ENCODE assay signal across 8 cellular contexts in genomic region chr1:182786223-182787001, GRCh38. TPM values are rescaled to one million over a fixed set of nuclear protein-coding genes. Genes with fewer than 3 reads are reported as not detected.
DNase-seq lines count a peak whose midpoint lies in the region; FAIRE-seq and TF ChIP-seq lines count a peak whose summit lies in the region.

No MANE protein-coding gene starts in this region.

- H2BK120ac ChIP-seq in H1 (replicated peaks; ENCODE audit: low read depth, low read length) = no peak overlapping the region

- DNase-seq in activated CD4-positive, alpha-beta T cell treated with anti-CD3 and anti-CD28 coated beads for 24 hours (ENCODE audit: low read depth in 2 of 2) = peak; percentile 7 to 25
- DNase-seq in activated CD4-positive, alpha-beta T cell treated with anti-CD3 and anti-CD28 coated beads for 1 hour = no peak
- DNase-seq in NCI-H2227 (lab: John Stamatoyannopoulos, UW; ENCODE audit: unreplicated experiment) (peak; percentile 64), H1 (ENCODE audit: low read depth in 1 of 2, low spot score in 2 of 2) (peak; percentile 74 to 75), middle frontal gyrus (ENCODE audit: extremely low spot score, low spot score) (peak; percentile 61), thyroid gland (peak; percentile 50 to 63), T1000 (lab: John Stamatoyannopoulos, UW) (no peak)

- no peak for TF ChIP-seq POLR2A in H1 (IDR thresholded peaks at IDR 0.05; ENCODE audit: control extremely low read depth in 1 of 2, low read depth in 2 of 2, low read length in 2 of 2)
- TF ChIP-seq POLR2A in thyroid gland (IDR thresholded peaks at IDR 0.05) = no peak

- POLR2A ChIA-PET in H1 (lab: Charles Lee; ENCODE audit: partially characterized antibody) = interaction anchor here (1.7 to 12.2 kb wide), 3 partner anchors 171 to 187 kb away, joined by 9 to 166 read pairs (median 16); partner anchors contain the start of gene RGS16

- H4K20me1 ChIP-seq in H1 (replicated peaks in 1 of 2; ENCODE audit: control insufficient read depth in 1 of 2, insufficient read depth in 2 of 2, low read length in 2 of 2) = no peaks in the 10 kb centered on the region

- H2BK15ac ChIP-seq in H1 (ENCODE audit: low read length) = no peak overlapping the region

- H3K4me3 ChIP-seq in WI38 (ENCODE audit: low read depth, low read length) (no peak overlapping the region), H1 (ENCODE audit: extremely low read depth in 1 of 4, insufficient read depth in 2 of 4, low read depth in 3 of 4, low read length in 4 of 4) (no peak overlapping the region), thyroid gland (replicated peaks in 1 of 3) (no peak overlapping the region)

- no peak overlapping the region for H4K91ac ChIP-seq in H1 (replicated peaks; ENCODE audit: insufficient read length, low read length)

- no peak overlapping the region for H2AK5ac ChIP-seq in H1 (ENCODE audit: low read depth, low read length)

- no peak overlapping the region for H2BK20ac ChIP-seq in H1 (ENCODE audit: low read length)

- H3K27me3 ChIP-seq in H1 (replicated peaks in 1 of 4; ENCODE audit: control insufficient read depth in 3 of 4, extremely low read depth in 1 of 4, insufficient read depth in 3 of 4, low read length in 3 of 4) (peaks cover 14 to 36% (median 23%) of the 10 kb centered on the region in 4 experiments), thyroid gland (no peaks in the 10 kb centered on the region)

- CTCF ChIA-PET in H1 (lab: Charles Lee; ENCODE audit: partially characterized antibody) = interaction anchor here (0.7 to 23.0 kb wide), 36 partner anchors 11 to 719 kb away, joined by 3 to 1131 read pairs (median 4); partner anchors contain the start of genes RGS16 and RNASEL

- no peaks in the 10 kb centered on the region for H3K79me1 ChIP-seq in H1 (ENCODE audit: low read depth, low read length)

- H4K5ac ChIP-seq in H1 (ENCODE audit: insufficient read length, low read depth, low read length) = no peak overlapping the region

- no peak overlapping the region for H3K14ac ChIP-seq in H1 (ENCODE audit: insufficient read length)

- peak; percentile 63 for FAIRE-seq in H1 (lab: Jason Lieb, UNC)

- no peak overlapping the region for H4K8ac ChIP-seq in H1 (ENCODE audit: extremely low read depth, insufficient read depth, low read length)

- H3K4me1 ChIP-seq in H1 (replicated peaks in 1 of 4; ENCODE audit: control insufficient read depth in 3 of 4, insufficient read depth in 4 of 4, low read length in 3 of 4) (peaks cover 0 to 8% (median 3%) of the 10 kb centered on the region in 4 experiments; a peak in 2 of 7 replicates), thyroid gland (peaks cover 8 to 20% of the 10 kb centered on the region in 2 donors)

- H3K4ac ChIP-seq in H1 (replicated peaks; ENCODE audit: insufficient read length, low read depth, low read length) = no peak overlapping the region

- H3K4me2 ChIP-seq in H1 (ENCODE audit: insufficient read depth in 1 of 2, low read depth in 2 of 2, low read length in 2 of 2) = no peak overlapping the region

- TF ChIP-seq RAD21 in H1 (IDR thresholded peaks at IDR 0.05 in 1 of 2, conservative IDR thresholded peaks at IDR 0.05 in 1 of 2; ENCODE audit: low read depth in 2 of 2, low read length in 2 of 2) = peak; percentile 79 to 81

- H3K23me2 ChIP-seq in H1 (ENCODE audit: low read depth, low read length) = peaks cover 7% of the 10 kb centered on the region; the same call in 1 of the 2 replicates

- intact Hi-C loops in thyroid gland (cut with DNase I) = loop anchor here (10.0 kb wide), 2 partner anchors 112 to 702 kb away; no protein-coding TSS in a partner anchor

- H3K79me2 ChIP-seq in H1 (ENCODE audit: control insufficient read depth in 1 of 2, insufficient read depth in 2 of 2, low read length in 2 of 2) = no peaks in the 10 kb centered on the region

- no peak overlapping the region for H3K56ac ChIP-seq in H1 (replicated peaks; ENCODE audit: insufficient read length, low read depth, low read length)

- H3K9ac ChIP-seq in H1 (replicated peaks in 1 of 4; ENCODE audit: extremely low read depth in 1 of 4, low read depth in 3 of 4, low read length in 3 of 4) = no peak overlapping the region

- 51% methylated on average over 6 of the region's 6 CpGs; no CpG with 5 or more reads in 1 of the 2 experiments for WGBS in H1 (ENCODE audit: extremely low coverage in 1 of 2, insufficient coverage in 1 of 2, insufficient read length in 1 of 2, insufficient replicate concordance in 2 of 2, low coverage in 1 of 2, low lambda C conversion rate in 2 of 2, missing lambda C conversion rate in 1 of 2), 2 experiments
- 66 to 67% methylated on average over 6 of the region's 6 CpGs for WGBS in thyroid gland, 2 donors

- no peak overlapping the region for H3K23ac ChIP-seq in H1 (ENCODE audit: insufficient read length)

- no peak for TF ChIP-seq EP300 in H1 (IDR thresholded peaks at IDR 0.05; ENCODE audit: borderline replicate concordance in 1 of 2, low read depth in 2 of 2, low read length in 2 of 2)

- no peaks in the 10 kb centered on the region for H3K9me3 ChIP-seq in H1 (ENCODE audit: insufficient read depth in 2 of 2, low read depth in 1 of 2, low read length in 1 of 2)
- H3K9me3 ChIP-seq in thyroid gland = no peaks in the 10 kb centered on the region

- no peak overlapping the region for H3K18ac ChIP-seq in H1 (ENCODE audit: extremely low read depth, low read length)

- TF ChIP-seq CTCF in WI38 (IDR thresholded peaks at IDR 0.05; ENCODE audit: low read depth, low read length) (peak; percentile 73), H1 (IDR thresholded peaks at IDR 0.05; ENCODE audit: control extremely low read depth in 1 of 3, insufficient read depth in 1 of 3, low read depth in 1 of 3, low read length in 3 of 3) (peak; percentile 67 to 86 (median 86)), thyroid gland (IDR thresholded peaks at IDR 0.05) (peak; percentile 34 to 82 (median 72))

- H2BK5ac ChIP-seq in H1 (ENCODE audit: low read depth, low read length) = no peak overlapping the region

- H2AFZ ChIP-seq in H1 (ENCODE audit: low read length) = no peak overlapping the region

- H2BK12ac ChIP-seq in H1 (ENCODE audit: low read depth, low read length) = no peak overlapping the region

- H3K36me3 ChIP-seq in H1 (ENCODE audit: control insufficient read depth in 2 of 4, insufficient read depth in 4 of 4, low read length in 3 of 4) = no peaks in the 10 kb centered on the region
- no peaks in the 10 kb centered on the region for H3K36me3 ChIP-seq in thyroid gland

- H3K27ac ChIP-seq in H1 (ENCODE audit: low read depth, low read length) (no peak overlapping the region), thyroid gland (no peak overlapping the region)

TF ChIP-seq in H1, 55 proteins besides CTCF, POLR2A, EP300 and RAD21:
- no peak for TF ChIP-seq TAF1 (IDR thresholded peaks at IDR 0.05; ENCODE audit: low read depth, low read length)
- TF ChIP-seq POU5F1 (IDR thresholded peaks at IDR 0.05; ENCODE audit: low read depth, low read length) = no peak
- TF ChIP-seq YY1 (IDR thresholded peaks at IDR 0.05; ENCODE audit: low read depth, low read length) = peak; percentile 62; the same call in 1 of the 2 replicates
- TF ChIP-seq CEBPB (IDR thresholded peaks at IDR 0.05; ENCODE audit: low read depth, low read length) = 0 out of 2 replicates have a peak, but pooled peaks have one; percentile 13

RNA-seq across cellular contexts. Expression of gene NPL, which starts 3.2 kb away (rescaled TPM):
- 2.3 and 4.4 TPM in 2 replicates for total RNA-seq in H1 (2021; fragmentation: NEBNext Ultra II Directional; extraction: Animal tissue kit (Norgen Biotek cat#: 25700))
- 2.2 and 2.6 TPM in 2 replicates for polyA plus RNA-seq in H1 (2011; rRNA removed)
- polyA plus RNA-seq in H1 (2011; cell fraction: cytosol; rRNA removed) = 3.4 TPM
- polyA plus RNA-seq in H1 (2011; cell fraction: nucleus; rRNA removed) = 1.6 TPM
- 1.8 to 3.9 TPM (median 2.5 TPM) in 4 replicates for polyA plus RNA-seq in H1 (2012, experiment 1 of 2)
- polyA plus RNA-seq in H1 (2012, experiment 2 of 2) = 0.88 TPM
- 2.8 TPM for polyA plus RNA-seq in H1 (2013, experiment 1 of 2)
- polyA plus RNA-seq in H1 (2013, experiment 2 of 2) = 2.8 TPM
- polyA minus RNA-seq in H1 (2011; rRNA and poly(A)+ RNA removed) = 1.5 and 3.0 TPM in 2 replicates
- polyA minus RNA-seq in H1 (2011; cell fraction: cytosol; rRNA and poly(A)+ RNA removed) = not detected
- polyA minus RNA-seq in H1 (2011; cell fraction: nucleus; rRNA and poly(A)+ RNA removed) = 2.8 TPM
- total RNA-seq in thyroid gland = 10 to 100 TPM in 1 of 4 donors, 1 to 10 TPM in 3; 4.2 to 13.2 (median 8.0) TPM

RNA-seq across cellular contexts. Expression of gene DHX9, which starts 52.7 kb away (rescaled TPM):
- 329 and 333 TPM in 2 replicates for total RNA-seq in H1 (2021; fragmentation: NEBNext Ultra II Directional; extraction: Animal tissue kit (Norgen Biotek cat#: 25700))
- polyA plus RNA-seq in H1 (2011; rRNA removed) = 113 and 153 TPM in 2 replicates
- polyA plus RNA-seq in H1 (2011; cell fraction: cytosol; rRNA removed) = 230 TPM
- 143 TPM for polyA plus RNA-seq in H1 (2011; cell fraction: nucleus; rRNA removed)
- polyA plus RNA-seq in H1 (2012, experiment 1 of 2) = 206 to 243 TPM (median 238 TPM) in 4 replicates
- 12.7 TPM for polyA plus RNA-seq in H1 (2012, experiment 2 of 2)
- polyA plus RNA-seq in H1 (2013, experiment 1 of 2) = 110 TPM
- polyA plus RNA-seq in H1 (2013, experiment 2 of 2) = 102 TPM
- 429 and 489 TPM in 2 replicates for polyA minus RNA-seq in H1 (2011; rRNA and poly(A)+ RNA removed)
- polyA minus RNA-seq in H1 (2011; cell fraction: cytosol; rRNA and poly(A)+ RNA removed) = 167 TPM
- polyA minus RNA-seq in H1 (2011; cell fraction: nucleus; rRNA and poly(A)+ RNA removed) = 278 TPM
- 100 to 1,000 TPM; 103 to 172 (median 144) TPM for total RNA-seq in thyroid gland

Comparison
In these comparisons a context has a peak if more than half of its experiments do, and no peak if none do; other contexts are left out.
1. DNase-seq: peak in activated CD4-positive, alpha-beta T cell treated with anti-CD3 and anti-CD28 coated beads for 24 hours (2 of 2), NCI-H2227 (single experiment), H1 (2 of 2), middle frontal gyrus (single experiment) and thyroid gland (2 of 2); none in activated CD4-positive, alpha-beta T cell treated with anti-CD3 and anti-CD28 coated beads for 1 hour (single experiment) and T1000 (single experiment).
2. Peak in every context shown above with its lines, with median percentiles within 50 percentile points of each other: CTCF ChIP-seq.